ENCODE assay signal across 11 cellular contexts in the genomic region with DNA sequence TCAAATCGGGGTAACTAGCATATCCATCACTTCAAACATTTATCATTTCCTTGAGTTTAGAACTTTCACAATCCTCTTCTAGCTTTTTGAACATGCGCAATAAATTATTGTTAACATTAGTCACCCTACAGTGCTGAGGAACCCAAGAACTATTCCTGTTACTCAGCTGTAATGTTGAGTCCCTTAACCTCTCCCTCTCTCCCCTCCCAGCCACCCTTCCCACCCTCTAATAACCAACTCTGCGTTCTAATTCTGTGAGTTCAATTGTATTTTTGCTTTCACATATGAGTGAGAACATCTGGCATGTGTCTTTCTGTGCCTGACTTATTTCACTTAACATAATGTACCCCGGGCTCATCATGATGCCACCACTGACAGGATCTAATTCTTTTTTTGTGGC.
DNase-seq lines count a peak whose midpoint lies in the region; ATAC-seq and TF ChIP-seq lines count a peak whose summit lies in the region.
"Had no signal": no experiment of that assay in that cellular context is flagged by ENCODE, and none has a peak within 500 bp of the region (broad histone marks: within the 10 kb centered on the region; RNA-seq: fewer than 3 reads in every experiment).

No MANE protein-coding gene starts in this region.

- H3K27ac Mint-ChIP-seq in CD8-positive, alpha-beta T cell, result no peak overlapping the region
- H3K27ac Mint-ChIP-seq: activated T-cell treated with anti-CD3 and anti-CD28 coated beads, Interleukin-2, amount 50 U/mL, for 72 hours; memory B cell had no signal

- H3K27me3 Mint-ChIP-seq in CD8-positive, alpha-beta T cell (ENCODE audit: low read depth), result no peaks in the 10 kb centered on the region
- H3K27me3 Mint-ChIP-seq: memory B cell had no signal

- POLR2A ChIA-PET in CD8-positive, alpha-beta T cell (lab: Charles Lee), result no interaction called here

- no peaks in the 10 kb centered on the region for H3K9me3 ChIP-seq in psoas muscle
- H3K9me3 ChIP-seq in CD8-positive, alpha-beta T cell (ENCODE audit: low read length), result no peaks in the 10 kb centered on the region

- WGBS in psoas muscle, 3 donors, result 64 to 72% (median 69%) methylated on average over 4 of the region's 4 CpGs

- H3K27me3 ChIP-seq in psoas muscle (ENCODE audit: insufficient read depth in 3 of 3, low read length in 2 of 3), result no peaks in the 10 kb centered on the region
- H3K27me3 ChIP-seq in CD8-positive, alpha-beta T cell (ENCODE audit: insufficient read depth, low read length), result no peaks in the 10 kb centered on the region

- intact Hi-C loops in psoas muscle (cut with DNase I), result no loop called here
- intact Hi-C loops in CD8-positive, alpha-beta T cell (cut with DNase I, micrococcal nuclease), result no loop called here

- peaks cover 3% of the 10 kb centered on the region for H3K4me1 Mint-ChIP-seq in CD8-positive, alpha-beta T cell (ENCODE audit: low read depth)

- H3K4me1 ChIP-seq in psoas muscle, result peaks cover 57% of the 10 kb centered on the region
- H3K4me1 ChIP-seq in CD8-positive, alpha-beta T cell (ENCODE audit: insufficient read depth, low read length), result no peaks in the 10 kb centered on the region

- no peaks in the 10 kb centered on the region for H3K9me3 Mint-ChIP-seq in CD8-positive, alpha-beta T cell
- H3K9me3 Mint-ChIP-seq: memory B cell had no signal

- H3K36me3 Mint-ChIP-seq in CD8-positive, alpha-beta T cell, result peaks cover 15% of the 10 kb centered on the region

- H3K27ac ChIP-seq in coronary artery (peak overlapping the region; percentile 7 to 21), psoas muscle (peak overlapping the region; percentile 90)
- H3K27ac ChIP-seq in CD8-positive, alpha-beta T cell (ENCODE audit: low read depth, low read length), result no peak overlapping the region

- no peak overlapping the region for H3K4me3 Mint-ChIP-seq in CD8-positive, alpha-beta T cell
- H3K4me3 Mint-ChIP-seq: memory B cell had no signal

- no peaks in the 10 kb centered on the region for H3K36me3 ChIP-seq in psoas muscle (ENCODE audit: insufficient read depth in 1 of 2, low read depth in 1 of 2)
- no peaks in the 10 kb centered on the region for H3K36me3 ChIP-seq in CD8-positive, alpha-beta T cell (ENCODE audit: insufficient read depth, low read length)

- H3K4me3 ChIP-seq in coronary artery (no peak overlapping the region), psoas muscle (no peak overlapping the region)
- H3K4me3 ChIP-seq in CD8-positive, alpha-beta T cell (ENCODE audit: low read depth, low read length), result no peak overlapping the region

- CTCF ChIA-PET in CD8-positive, alpha-beta T cell (lab: Charles Lee), result no interaction called here

- DNase-seq in Daoy (ENCODE audit: low read depth) (peak; percentile 68), MV-4-11 (lab: John Stamatoyannopoulos, UW) (peak; percentile 65), coronary artery (ENCODE audit: low spot score) (no peak), psoas muscle (no peak), NCI-H510A treated with DMSO at 0.1 percent for 48 hours (lab: John Stamatoyannopoulos, UW) (no peak)
- DNase-seq in CD8-positive, alpha-beta T cell, result no peak
- DNase-seq: activated T-cell treated with anti-CD3 and anti-CD28 coated beads, Interleukin-2, amount 50 U/mL, for 72 hours; NCI-H187 treated with DMSO at 0.1 percent for 48 hours had no signal

- ATAC-seq in psoas muscle (peak in 3 of 4 donors; percentile 40 to 52 (median 50)), HG03469 (IDR thresholded peaks at IDR 0.05; ENCODE audit: unreplicated experiment) (no peak), HG02885 (IDR thresholded peaks at IDR 0.05; ENCODE audit: poor library complexity, unreplicated experiment) (no peak)
- no peak for ATAC-seq in CD8-positive, alpha-beta T cell
- ATAC-seq: activated T-cell treated with anti-CD3 and anti-CD28 coated beads, Interleukin-2, amount 50 U/mL, for 72 hours had no signal

- TF ChIP-seq CTCF in coronary artery (IDR thresholded peaks at IDR 0.05) (no peak), psoas muscle (IDR thresholded peaks at IDR 0.05) (no peak)
- no peak for TF ChIP-seq CTCF in CD8-positive, alpha-beta T cell (IDR thresholded peaks at IDR 0.05)

Comparison
In these comparisons a context has a peak if more than half of its experiments do, and no peak if none do; other contexts are left out.
1. DNase-seq: peak in Daoy (single experiment) and MV-4-11 (single experiment); none in coronary artery (single experiment), psoas muscle (0 of 2), NCI-H510A treated with DMSO at 0.1 percent for 48 hours (single experiment) and CD8-positive, alpha-beta T cell (0 of 7).
2. ATAC-seq: peak in psoas muscle (3 of 4); none in HG03469 (single experiment), CD8-positive, alpha-beta T cell (single experiment) and HG02885 (single experiment).